Comparison of ENCODE assay signal across 9 cellular contexts in the genomic region with DNA sequence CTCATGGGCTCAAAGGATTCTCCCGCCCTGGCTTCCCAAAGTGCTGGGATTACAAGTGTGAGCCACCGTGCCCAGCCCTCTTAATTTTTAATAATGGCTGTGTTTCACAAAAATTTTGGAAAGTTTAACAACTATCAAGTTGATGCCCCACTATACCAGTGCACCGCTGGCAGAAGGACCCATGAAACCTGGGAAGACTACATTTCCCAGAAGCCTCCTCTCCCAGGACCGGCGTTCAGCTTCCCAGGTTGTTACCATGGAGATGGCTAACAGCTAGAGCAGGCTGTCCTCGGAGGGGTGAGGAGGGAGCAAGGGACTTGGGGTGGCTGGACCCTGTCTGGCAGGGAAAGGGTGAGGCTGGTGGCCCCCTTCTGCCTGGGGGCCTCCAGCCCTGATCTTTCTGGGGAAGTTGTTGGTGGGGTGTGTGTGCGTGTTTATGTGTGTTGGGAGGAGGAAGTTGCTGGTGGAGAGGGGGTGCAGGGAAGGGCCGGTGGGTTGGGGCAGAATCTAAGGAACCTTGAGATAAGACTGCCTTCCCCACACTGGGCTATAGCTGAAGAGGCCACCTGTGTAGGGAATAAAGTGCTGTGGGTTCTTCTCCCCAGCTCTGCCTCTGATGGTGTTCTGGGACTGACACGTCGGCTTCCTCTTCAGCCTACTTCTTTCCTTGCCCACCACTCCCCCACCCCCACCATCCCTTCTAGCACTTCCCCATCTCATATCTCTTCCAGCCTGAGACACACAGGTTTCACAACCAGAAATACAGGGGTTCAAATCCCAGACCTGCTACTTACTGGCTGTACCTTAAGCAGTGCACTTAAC. TPM values are rescaled to one million over a fixed set of nuclear protein-coding genes. Genes with fewer than 3 reads are reported as not detected.
A peak's percentile ranks its signal among the peaks of the same experiment; 100 is the strongest.
DNase-seq lines count a peak whose midpoint lies in the region; ATAC-seq and TF ChIP-seq lines count a peak whose summit lies in the region.
"Had no signal": no experiment of that assay in that cellular context is flagged by ENCODE, and none has a peak within 500 bp of the region (broad histone marks: within the 10 kb centered on the region; RNA-seq: fewer than 3 reads in every experiment).

A gene with protein sequence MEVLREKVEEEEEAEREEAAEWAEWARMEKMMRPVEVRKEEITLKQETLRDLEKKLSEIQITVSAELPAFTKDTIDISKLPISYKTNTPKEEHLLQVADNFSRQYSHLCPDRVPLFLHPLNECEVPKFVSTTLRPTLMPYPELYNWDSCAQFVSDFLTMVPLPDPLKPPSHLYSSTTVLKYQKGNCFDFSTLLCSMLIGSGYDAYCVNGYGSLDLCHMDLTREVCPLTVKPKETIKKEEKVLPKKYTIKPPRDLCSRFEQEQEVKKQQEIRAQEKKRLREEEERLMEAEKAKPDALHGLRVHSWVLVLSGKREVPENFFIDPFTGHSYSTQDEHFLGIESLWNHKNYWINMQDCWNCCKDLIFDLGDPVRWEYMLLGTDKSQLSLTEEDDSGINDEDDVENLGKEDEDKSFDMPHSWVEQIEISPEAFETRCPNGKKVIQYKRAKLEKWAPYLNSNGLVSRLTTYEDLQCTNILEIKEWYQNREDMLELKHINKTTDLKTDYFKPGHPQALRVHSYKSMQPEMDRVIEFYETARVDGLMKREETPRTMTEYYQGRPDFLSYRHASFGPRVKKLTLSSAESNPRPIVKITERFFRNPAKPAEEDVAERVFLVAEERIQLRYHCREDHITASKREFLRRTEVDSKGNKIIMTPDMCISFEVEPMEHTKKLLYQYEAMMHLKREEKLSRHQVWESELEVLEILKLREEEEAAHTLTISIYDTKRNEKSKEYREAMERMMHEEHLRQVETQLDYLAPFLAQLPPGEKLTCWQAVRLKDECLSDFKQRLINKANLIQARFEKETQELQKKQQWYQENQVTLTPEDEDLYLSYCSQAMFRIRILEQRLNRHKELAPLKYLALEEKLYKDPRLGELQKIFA (plus strand): TSS at position 251 of the 822 bp plus-strand sequence. CDS start 3,144 bp downstream, outside the sequence.

- no peak for TF ChIP-seq CTCF in RWPE2 (IDR thresholded peaks at IDR 0.05; ENCODE audit: poor library complexity, severe bottlenecking)
- no peak for TF ChIP-seq CTCF in chondrocyte (IDR thresholded peaks at IDR 0.05)
- no peak for TF ChIP-seq CTCF in thoracic aorta (IDR thresholded peaks at IDR 0.05)

- H3K4me3 Mint-ChIP-seq in activated CD4-positive, alpha-beta T cell treated with anti-CD3 and anti-CD28 coated beads, Interleukin-2, amount 10 ng/mL, durations not matched to agents 7 days and 5 days: no peak within 1 kb of the TSS
- H3K4me3 Mint-ChIP-seq in chondrocyte (ENCODE audit: unreplicated experiment): peak within 1 kb of the TSS; percentile 33

- H3K36me3 Mint-ChIP-seq in activated CD4-positive, alpha-beta T cell treated with anti-CD3 and anti-CD28 coated beads, Interleukin-2, amount 10 ng/mL, durations not matched to agents 7 days and 5 days (ENCODE audit: low read depth): no peaks in the 10 kb centered on the region
- H3K36me3 Mint-ChIP-seq in chondrocyte (ENCODE audit: low read depth): no peaks in the 10 kb centered on the region

- H3K9me3 Mint-ChIP-seq in activated CD4-positive, alpha-beta T cell treated with anti-CD3 and anti-CD28 coated beads, Interleukin-2, amount 10 ng/mL, durations not matched to agents 7 days and 5 days: no peaks in the 10 kb centered on the region
- H3K9me3 Mint-ChIP-seq in chondrocyte (ENCODE audit: low read depth): no peaks in the 10 kb centered on the region

- H3K27ac Mint-ChIP-seq in activated CD4-positive, alpha-beta T cell treated with anti-CD3 and anti-CD28 coated beads, Interleukin-2, amount 10 ng/mL, durations not matched to agents 7 days and 5 days: no peak within 1 kb of the TSS
- H3K27ac Mint-ChIP-seq in chondrocyte (ENCODE audit: unreplicated experiment): peak within 1 kb of the TSS; percentile 14

- peak; percentile 32 for DNase-seq in activated CD4-positive, alpha-beta T cell treated with anti-CD3 and anti-CD28 coated beads, Interleukin-2, amount 10 ng/mL, durations not matched to agents 7 days and 5 days
- no peak for DNase-seq in activated CD4-positive, alpha-beta T cell treated with anti-CD3 and anti-CD28 coated beads, Interleukin-2, amount 50 U/mL, for 4 hours
- DNase-seq in KG1 (lab: John Stamatoyannopoulos, UW) (peak; percentile 79), RWPE2 (ENCODE audit: low spot score) (no peak), chondrocyte (ENCODE audit: low spot score) (peak; percentile 61), kidney tubule cell (ENCODE audit: low spot score) (peak; percentile 72), thoracic aorta (ENCODE audit: low spot score) (no peak)

- H3K27me3 Mint-ChIP-seq in activated CD4-positive, alpha-beta T cell treated with anti-CD3 and anti-CD28 coated beads, Interleukin-2, amount 10 ng/mL, durations not matched to agents 7 days and 5 days: peaks cover 15% of the 10 kb centered on the region
- peaks cover 3% of the 10 kb centered on the region for H3K27me3 Mint-ChIP-seq in chondrocyte (ENCODE audit: low read depth)

- H3K9me3 ChIP-seq in RWPE2 (ENCODE audit: severe bottlenecking) (no peaks in the 10 kb centered on the region), thoracic aorta (no peaks in the 10 kb centered on the region)

- POLR2A ChIA-PET in activated CD4-positive, alpha-beta T cell treated with anti-CD3 and anti-CD28 coated beads, Interleukin-2, amount 10 ng/mL, durations not matched to agents 7 days and 5 days (lab: Charles Lee): no interaction called here

- peak; percentile 82 for ATAC-seq in RWPE2 (ENCODE audit: low read depth)
- ATAC-seq in thoracic aorta (ENCODE audit: insufficient number of reproducible peaks, low FRiP score, low read depth): no peak
- ATAC-seq in HG03025 (IDR thresholded peaks at IDR 0.05; ENCODE audit: low FRiP score, unreplicated experiment): no peak

- H3K4me1 ChIP-seq in RWPE2 (ENCODE audit: insufficient read depth, poor library complexity, severe bottlenecking) (no peaks in the 10 kb centered on the region), thoracic aorta (ENCODE audit: control insufficient read depth in 1 of 2, low read depth in 2 of 2) (no peaks in the 10 kb centered on the region)

- H3K27ac ChIP-seq in RWPE2 (ENCODE audit: poor library complexity, severe bottlenecking) (no peak within 1 kb of the TSS), thoracic aorta (no peak within 1 kb of the TSS)
- H3K27ac ChIP-seq: C4-2B had no signal

- H3K4me3 ChIP-seq in RWPE2 (ENCODE audit: severe bottlenecking) (no peak within 1 kb of the TSS), thoracic aorta (peak within 1 kb of the TSS; percentile 42)

- peaks cover 17% of the 10 kb centered on the region for H3K4me1 Mint-ChIP-seq in activated CD4-positive, alpha-beta T cell treated with anti-CD3 and anti-CD28 coated beads, Interleukin-2, amount 10 ng/mL, durations not matched to agents 7 days and 5 days
- peaks cover 2% of the 10 kb centered on the region for H3K4me1 Mint-ChIP-seq in chondrocyte (ENCODE audit: low read depth)

- H3K36me3 ChIP-seq in RWPE2 (ENCODE audit: low read depth) (no peaks in the 10 kb centered on the region), thoracic aorta (no peaks in the 10 kb centered on the region)

- CTCF ChIA-PET in activated CD4-positive, alpha-beta T cell treated with anti-CD3 and anti-CD28 coated beads, Interleukin-2, amount 10 ng/mL, durations not matched to agents 7 days and 5 days (lab: Charles Lee): no interaction called here

- H3K27me3 ChIP-seq in RWPE2 (ENCODE audit: insufficient read depth, poor library complexity, severe bottlenecking) (no peaks in the 10 kb centered on the region), thoracic aorta (replicated peaks; ENCODE audit: insufficient read depth) (no peaks in the 10 kb centered on the region)

RNA-seq across cellular contexts. Expression of the gene that starts here (rescaled TPM):
- not detected for total RNA-seq in activated CD4-positive, alpha-beta T cell treated with anti-CD3 and anti-CD28 coated beads, Interleukin-2, amount 10 ng/mL, durations not matched to agents 7 days and 5 days
- total RNA-seq in chondrocyte: not detected in 3 replicates
- total RNA-seq in thoracic aorta: not detected

Comparison
In these comparisons a context has a peak if more than half of its experiments do, and no peak if none do; other contexts are left out.
1. Peak in DNase-seq in activated CD4-positive, alpha-beta T cell treated with anti-CD3 and anti-CD28 coated beads, Interleukin-2, amount 10 ng/mL, durations not matched to agents 7 days and 5 days; RNA of the gene not detected or under 1 TPM.
2. Peak in DNase-seq in chondrocyte; RNA of the gene not detected or under 1 TPM.
3. DNase-seq: peak in KG1 (single experiment) and kidney tubule cell (single experiment); none in activated CD4-positive, alpha-beta T cell treated with anti-CD3 and anti-CD28 coated beads, Interleukin-2, amount 50 U/mL, for 4 hours (0 of 2), RWPE2 (single experiment) and thoracic aorta (single experiment).